In the genomic region with DNA sequence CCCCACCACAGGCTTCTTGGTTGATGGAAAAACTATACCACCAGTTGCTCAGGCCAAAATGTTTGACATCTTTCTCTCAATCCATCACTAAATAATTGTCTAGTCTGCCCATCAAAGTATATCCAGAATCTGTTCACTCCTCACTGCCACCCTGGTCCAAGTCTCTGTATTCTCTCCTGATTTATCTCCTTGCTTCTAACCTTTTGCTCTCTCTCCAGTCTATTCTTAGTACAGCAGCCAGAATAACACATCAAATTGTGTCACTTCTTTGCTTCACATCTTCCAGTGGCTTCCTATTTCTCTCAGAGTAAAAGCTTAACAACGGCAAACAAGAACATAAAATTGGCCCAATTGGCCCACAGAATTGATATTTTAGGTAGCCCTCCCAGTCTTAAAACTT, we compare ENCODE assay signal across 22 cellular contexts.
"Had no signal": no experiment of that assay in that cellular context is flagged by ENCODE, and none has a peak within 500 bp of the region (broad histone marks: within the 10 kb centered on the region; RNA-seq: fewer than 3 reads in every experiment).

No MANE protein-coding gene starts in this region.

- H3K27ac ChIP-seq: coronary artery, dorsolateral prefrontal cortex, esophagus squamous epithelium, gastrocnemius medialis, hepatocyte, left lung, lower lobe of right lung had no signal

- H3K9me3 ChIP-seq: esophagus squamous epithelium, gastrocnemius medialis, lower lobe of right lung had no signal

- H3K36me3 ChIP-seq: esophagus squamous epithelium, gastrocnemius medialis, left lung, lower lobe of right lung had no signal

- H3K4me3 ChIP-seq: coronary artery, dorsolateral prefrontal cortex, esophagus squamous epithelium, gastrocnemius medialis, hepatocyte, left lung, lower lobe of right lung, mucosa of descending colon had no signal

- ATAC-seq: gastrocnemius medialis, left lung, lower lobe of right lung, mucosa of descending colon had no signal

- H3K4me1 ChIP-seq: esophagus squamous epithelium, gastrocnemius medialis, left lung, lower lobe of right lung had no signal

- DNase-seq: dermis blood vessel endothelial cell; dorsolateral prefrontal cortex; effector CD4-positive, alpha-beta T cell; effector memory CD4-positive, alpha-beta T cell; esophagus squamous epithelium; foreskin fibroblast; foreskin melanocyte; gastrocnemius medialis; glutamatergic neuron; head of caudate nucleus; hypothalamus; immature natural killer cell; islet precursor cell; kidney; kidney glomerular epithelial cell; left lung; lower lobe of right lung; mesenchymal stem cell; mucosa of descending colon; naive B cell had no signal

- H3K27me3 ChIP-seq: dorsolateral prefrontal cortex, esophagus squamous epithelium, gastrocnemius medialis, hepatocyte, left lung had no signal
